8 cellular contexts compared by ENCODE assay signal in genomic region chr11:94740083-94740974, GRCh38. TPM values are rescaled to one million over a fixed set of nuclear protein-coding genes. Genes with fewer than 3 reads are reported as not detected.
DNase-seq lines count a peak whose midpoint lies in the region; ATAC-seq and TF ChIP-seq lines count a peak whose summit lies in the region.

No MANE protein-coding gene starts in this region.

- H3K9ac ChIP-seq in PC-3 (ENCODE audit: low read length) = peak overlapping the region; percentile 73
- H3K9ac ChIP-seq in mesenchymal stem cell (ENCODE audit: low read length) = peak overlapping the region; percentile 86

- POLR2A ChIA-PET in PC-3 (lab: Charles Lee; ENCODE audit: unreplicated experiment) = interaction anchor here (0.6 kb wide), 1 partner anchor 367 kb away, joined by 8 read pairs; no protein-coding TSS in a partner anchor

- H2BK15ac ChIP-seq in mesenchymal stem cell (ENCODE audit: low read depth, poor library complexity, severe bottlenecking) = peak overlapping the region; percentile 46

- no peak overlapping the region for H4K91ac ChIP-seq in mesenchymal stem cell (ENCODE audit: low read length)

- H3K4me3 ChIP-seq in PC-3 (ENCODE audit: low read length) (peak overlapping the region; percentile 76), mesenchymal stem cell (ENCODE audit: insufficient read depth in 1 of 2, low read depth in 1 of 2, low read length in 2 of 2) (peak overlapping the region; percentile 58 to 87), tibial artery (peak overlapping the region; percentile 52 to 67)

- peak overlapping the region in 1 of 2 experiments; percentile 21 for H3K18ac ChIP-seq in mesenchymal stem cell (ENCODE audit: low read depth in 1 of 2, low read length in 2 of 2)

- peaks cover 14% of the 10 kb centered on the region for H3F3A ChIP-seq in PC-3 (ENCODE audit: low read length, unreplicated experiment)

- peak overlapping the region; percentile 57 for H2BK120ac ChIP-seq in mesenchymal stem cell (ENCODE audit: low read depth, low read length)

- H3K4me2 ChIP-seq in PC-3 (ENCODE audit: low read length) (peak overlapping the region; percentile 94), mesenchymal stem cell (ENCODE audit: low read length, poor library complexity, severe bottlenecking) (peak overlapping the region; percentile 100)

- peak overlapping the region; percentile 53 for H2AK5ac ChIP-seq in mesenchymal stem cell (ENCODE audit: low read length, severe bottlenecking)

- no peak overlapping the region for H2BK12ac ChIP-seq in mesenchymal stem cell (ENCODE audit: low read length in 2 of 2)

- ATAC-seq in GM19438 (IDR thresholded peaks at IDR 0.05; ENCODE audit: low read depth, unreplicated experiment) (peak; percentile 17), PC-3 (peak; percentile 11)

- WGBS in mesenchymal stem cell = 1% methylated on average over 80 of the region's 81 CpGs

- no peaks in the 10 kb centered on the region for H3K27me3 ChIP-seq in PC-3 (ENCODE audit: low read length)
- no peaks in the 10 kb centered on the region for H3K27me3 ChIP-seq in mesenchymal stem cell (ENCODE audit: control insufficient read depth in 1 of 2, insufficient read depth in 1 of 2, low read length in 2 of 2)
- no peaks in the 10 kb centered on the region for H3K27me3 ChIP-seq in tibial artery

- H2AFZ ChIP-seq in PC-3 (ENCODE audit: low read length) (peak overlapping the region; percentile 92), mesenchymal stem cell (ENCODE audit: low read depth, low read length) (peak overlapping the region; percentile 47)

- no peaks in the 10 kb centered on the region for H3K9me2 ChIP-seq in PC-3 (replicated peaks; ENCODE audit: low read length)

- H3K14ac ChIP-seq in mesenchymal stem cell (ENCODE audit: low read length in 2 of 2) = no peak overlapping the region

- CTCF ChIA-PET in PC-3 (lab: Charles Lee) = interaction anchor here (1.2 to 2.5 kb wide), 2 partner anchors 117 kb away, joined by 5 to 17 read pairs; no protein-coding TSS in a partner anchor

- H4K8ac ChIP-seq in mesenchymal stem cell (ENCODE audit: low read length) = peak overlapping the region; percentile 79

- peaks cover 50% of the 10 kb centered on the region for H3K4me1 ChIP-seq in PC-3 (ENCODE audit: insufficient read depth, low read length)
- H3K4me1 ChIP-seq in mesenchymal stem cell (ENCODE audit: control insufficient read depth, insufficient read depth, low read depth, low read length) = peaks cover 25% of the 10 kb centered on the region
- peaks cover 0 to 22% (median 16%) of the 10 kb centered on the region in 4 donors for H3K4me1 ChIP-seq in tibial artery

- H4K20me1 ChIP-seq in PC-3 (ENCODE audit: low read length) = no peaks in the 10 kb centered on the region

- H3K79me2 ChIP-seq in PC-3 (ENCODE audit: low read length) = 0 out of 2 replicates have a peak, but pooled peaks cover 6% of the 10 kb centered on the region

- DNase-seq in AG08396 (ENCODE audit: low spot score) (peak; percentile 66), PC-3 (peak; percentile 54), ecto neural progenitor cell (ENCODE audit: low spot score) (peak; percentile 80), mesenchymal stem cell (peak; percentile 32), tibial artery (peak; percentile 27 to 65), OCI-M1 (lab: John Stamatoyannopoulos, UW) (no peak), DMS114 treated with DMSO at 0.1 percent for 48 hours (lab: John Stamatoyannopoulos, UW; ENCODE audit: unreplicated experiment) (no peak)

- peak overlapping the region in 1 of 2 experiments; percentile 81 for H3K23ac ChIP-seq in mesenchymal stem cell (ENCODE audit: low read length in 2 of 2)

- H3K36me3 ChIP-seq in PC-3 (ENCODE audit: low read depth, low read length) (no peaks in the 10 kb centered on the region), mesenchymal stem cell (ENCODE audit: control insufficient read depth in 1 of 2, insufficient read depth in 2 of 2, low read depth in 1 of 2, low read length in 2 of 2) (no peaks in the 10 kb centered on the region), tibial artery (no peaks in the 10 kb centered on the region)

- H3K79me1 ChIP-seq in mesenchymal stem cell (replicated peaks; ENCODE audit: low read length, poor library complexity, severe bottlenecking) = no peaks in the 10 kb centered on the region

- H2BK5ac ChIP-seq in mesenchymal stem cell (ENCODE audit: low read depth, low read length, poor library complexity, severe bottlenecking) = no peak overlapping the region

- intact Hi-C loops in PC-3 (cut with micrococcal nuclease) = loop anchor here (2.0 kb wide), 1 partner anchor 28 kb away; the partner anchor contains the start of gene AMOTL1
- intact Hi-C loops in tibial artery (cut with DNase I; ENCODE audit: low total_unique reads) = no loop called here

- H3K4ac ChIP-seq in mesenchymal stem cell (ENCODE audit: low read depth in 1 of 2, low read length in 2 of 2) = peak overlapping the region; percentile 43 to 69

- no TSS peak for BruUV-seq in PC-3 (replicated peaks; lab: Mats Ljungman, UMichigan)

- H3K9me3 ChIP-seq in PC-3 (ENCODE audit: low read length) = no peaks in the 10 kb centered on the region
- no peaks in the 10 kb centered on the region for H3K9me3 ChIP-seq in mesenchymal stem cell (ENCODE audit: control insufficient read depth, low read length)
- no peaks in the 10 kb centered on the region for H3K9me3 ChIP-seq in tibial artery

- TF ChIP-seq CTCF in PC-3 (conservative IDR thresholded peaks at IDR 0.05; ENCODE audit: low read depth, low read length) (no peak), tibial artery (IDR thresholded peaks at IDR 0.05) (no peak)

- peak overlapping the region; percentile 6; the same call in 1 of the 2 replicates for H3K27ac ChIP-seq in PC-3 (ENCODE audit: low read length)
- no peak overlapping the region for H3K27ac ChIP-seq in mesenchymal stem cell (ENCODE audit: low read length, poor library complexity, severe bottlenecking)
- H3K27ac ChIP-seq in tibial artery = peak overlapping the region in 1 of 2 donors; percentile 8

RNA-seq across cellular contexts. Expression of gene AMOTL1, which starts 27.8 kb away (rescaled TPM):
- 32.6 and 37.9 TPM in 2 replicates for total RNA-seq in PC-3 (2014; rRNA removed)
- polyA plus RNA-seq in mesenchymal stem cell (2013, experiment 1 of 2) = 20.5 TPM
- 19.9 TPM for polyA plus RNA-seq in mesenchymal stem cell (2013, experiment 2 of 2)

Comparison
In these comparisons a context has a peak if more than half of its experiments do, and no peak if none do; other contexts are left out.
1. DNase-seq: peak in AG08396 (single experiment), PC-3 (single experiment), ecto neural progenitor cell (single experiment), mesenchymal stem cell (single experiment) and tibial artery (2 of 2); none in OCI-M1 (single experiment) and DMS114 treated with DMSO at 0.1 percent for 48 hours (single experiment).
2. Peak in every context shown above with its lines, with median percentiles within 50 percentile points of each other: H3K4me3 ChIP-seq.